ENCODE assay signal across 17 cellular contexts in the genomic region with DNA sequence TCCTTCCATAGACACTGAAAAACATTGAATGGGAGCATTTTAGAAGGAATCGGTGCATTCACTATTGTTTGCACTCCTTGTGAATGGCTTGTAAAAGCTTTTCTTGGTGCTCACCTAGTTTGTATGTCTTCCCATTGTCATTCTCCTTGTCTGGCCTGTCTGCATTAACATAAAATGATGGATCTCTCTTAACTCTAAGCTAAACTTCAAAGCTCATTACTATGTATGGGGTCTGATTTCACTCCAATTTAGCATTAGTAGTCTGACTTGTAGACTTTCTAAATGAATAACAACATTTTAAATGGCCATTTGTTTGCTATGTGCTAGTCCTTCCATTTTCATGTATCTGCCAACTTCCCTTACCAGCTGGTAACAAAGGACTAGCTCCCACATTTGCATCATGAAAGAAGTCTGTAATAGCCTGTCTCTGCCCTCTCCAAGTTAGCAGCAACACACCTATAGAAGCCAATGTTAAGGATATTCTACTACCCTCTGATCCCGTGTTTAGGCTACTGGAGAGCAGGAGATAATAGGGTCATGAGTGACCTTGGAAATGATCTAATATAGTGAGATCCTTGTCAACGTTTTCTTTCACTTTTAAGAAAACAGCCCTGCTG.
"Had no signal": no experiment of that assay in that cellular context is flagged by ENCODE, and none has a peak within 500 bp of the region (broad histone marks: within the 10 kb centered on the region; RNA-seq: fewer than 3 reads in every experiment).

No MANE protein-coding gene starts in this region.

- H3K4me3 Mint-ChIP-seq: activated naive CD8-positive, alpha-beta T cell; naive B cell had no signal

- H3K27me3 Mint-ChIP-seq: activated naive CD8-positive, alpha-beta T cell; naive B cell had no signal

- H3K27me3 ChIP-seq: neutrophil, upper lobe of right lung had no signal

- H3K9me3 ChIP-seq: neutrophil, thoracic aorta, upper lobe of right lung had no signal

- H3K79me2 ChIP-seq: parathyroid adenoma had no signal

- H3K36me3 ChIP-seq: neutrophil, thoracic aorta, upper lobe of right lung had no signal

- H3K4me3 ChIP-seq: thoracic aorta, upper lobe of right lung had no signal

- H3K27ac Mint-ChIP-seq: activated naive CD8-positive, alpha-beta T cell; naive B cell had no signal

- H3K4me1 Mint-ChIP-seq: naive B cell had no signal

- H3K4me1 ChIP-seq: parathyroid adenoma, upper lobe of right lung had no signal

- H3K36me3 Mint-ChIP-seq: activated naive CD8-positive, alpha-beta T cell; naive B cell had no signal

- H3K9ac ChIP-seq: parathyroid adenoma had no signal

- ATAC-seq: activated CD4-positive, CD25-positive, alpha-beta regulatory T cell treated with anti-CD3 and anti-CD28 coated beads, Interleukin-2, amount 50 U/mL, for 24 hours; left lobe of liver; upper lobe of right lung had no signal

- DNase-seq: activated CD4-positive, alpha-beta T cell treated with anti-CD3 and anti-CD28 coated beads, Interleukin-2, amount 50 U/mL, for 1 hour; activated CD8-positive, alpha-beta memory T cell treated with anti-CD3 and anti-CD28 coated beads for 24 hours; activated gamma-delta T cell treated with Interleukin-2 at 50 U/mL for 16 hours; cortex of kidney; effector CD4-positive, alpha-beta T cell; foreskin fibroblast; glutamatergic neuron; naive B cell; stimulated activated CD4-positive, alpha-beta T cell treated with anti-CD3 and anti-CD28 coated beads, Interleukin-12 subunit alpha, Interleukin-12 subunit beta, amount 100 ng/mL, for 4 hours; stimulated activated CD4-positive, alpha-beta T cell treated with anti-CD3 and anti-CD28 coated beads, Interleukin-2, amount 100 ng/mL, for 24 hours; upper lobe of right lung had no signal

- H3K27ac ChIP-seq: neutrophil, parathyroid adenoma, thoracic aorta, upper lobe of right lung had no signal

- H2AFZ ChIP-seq: parathyroid adenoma had no signal
